ENCODE assay signal across 33 cellular contexts in the genomic region with DNA sequence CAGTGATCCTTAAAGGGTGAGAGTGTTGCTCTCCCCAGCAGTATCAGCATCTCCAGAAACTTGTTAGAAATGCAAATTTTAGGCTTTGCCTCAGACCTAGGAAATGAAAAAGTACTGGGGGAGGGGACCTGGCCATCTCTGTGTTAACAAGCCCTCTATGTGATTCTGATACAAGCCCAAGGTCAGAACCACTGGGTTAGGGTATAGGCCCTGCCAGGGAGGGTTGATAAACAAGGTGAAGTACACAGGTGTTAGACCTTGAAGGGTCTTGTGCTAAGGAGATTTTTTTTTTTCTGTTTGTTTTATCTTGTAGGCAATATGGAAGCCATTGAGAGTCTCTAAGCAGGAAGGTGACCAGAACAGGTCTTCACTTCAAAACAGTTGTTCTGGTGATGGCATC.
"Had no signal": no experiment of that assay in that cellular context is flagged by ENCODE, and none has a peak within 500 bp of the region (broad histone marks: within the 10 kb centered on the region; RNA-seq: fewer than 3 reads in every experiment).

No MANE protein-coding gene starts in this region.

- H3K4me3 Mint-ChIP-seq: activated CD4-positive, alpha-beta T cell treated with anti-CD3 and anti-CD28 coated beads, Interleukin-2, amount 10 ng/mL, durations not matched to agents 24 days and 14 days; activated CD8-positive, alpha-beta T cell treated with anti-CD3 and anti-CD28 coated beads for 36 hours; activated naive CD8-positive, alpha-beta T cell treated with anti-CD3 and anti-CD28 coated beads for 36 hours; activated T-cell treated with anti-CD3 and anti-CD28 coated beads, Interleukin-2, amount 50 U/mL, for 72 hours; activated T-helper 17 cell treated with anti-CD3 and anti-CD28 coated beads, Interleukin-2, amount 50 U/mL, for 72 hours; central memory CD8-positive, alpha-beta T cell; T-helper 1 cell treated with Interleukin-12 subunit alpha and Interleukin-12 subunit beta and Interleukin-4 antibody, amounts not matched to agents 30 μg/mL and 1 μg/mL, for 36 hours; T-helper 2 cell treated with Interferon-gamma antibody and Interleukin-4, amounts not matched to agents 5 μg/mL and 100 μg/mL, for 36 hours had no signal

- ATAC-seq: activated CD8-positive, alpha-beta T cell treated with anti-CD3 and anti-CD28 coated beads for 36 hours; activated T-cell treated with anti-CD3 and anti-CD28 coated beads, Interleukin-2, amount 50 U/mL, for 72 hours; activated T-helper 17 cell treated with anti-CD3 and anti-CD28 coated beads, Interleukin-2, amount 50 U/mL, for 72 hours had no signal

- H3K27me3 Mint-ChIP-seq: activated CD4-positive, alpha-beta T cell treated with anti-CD3 and anti-CD28 coated beads, Interleukin-2, amount 10 ng/mL, durations not matched to agents 24 days and 14 days; activated naive CD8-positive, alpha-beta T cell treated with anti-CD3 and anti-CD28 coated beads for 36 hours; activated T-helper 17 cell treated with anti-CD3 and anti-CD28 coated beads, Interleukin-2, amount 50 U/mL, for 72 hours had no signal

- H3K9me3 Mint-ChIP-seq: activated T-cell treated with anti-CD3 and anti-CD28 coated beads, Interleukin-2, amount 50 U/mL, for 72 hours; activated T-helper 17 cell treated with anti-CD3 and anti-CD28 coated beads, Interleukin-2, amount 50 U/mL, for 72 hours; central memory CD8-positive, alpha-beta T cell had no signal

- H3K27ac Mint-ChIP-seq: activated CD4-positive, alpha-beta T cell treated with anti-CD3 and anti-CD28 coated beads, Interleukin-2, amount 10 ng/mL, durations not matched to agents 24 days and 14 days; activated CD8-positive, alpha-beta T cell treated with anti-CD3 and anti-CD28 coated beads for 36 hours; activated naive CD8-positive, alpha-beta T cell treated with anti-CD3 and anti-CD28 coated beads for 36 hours; activated T-cell treated with anti-CD3 and anti-CD28 coated beads, Interleukin-2, amount 50 U/mL, for 72 hours; activated T-helper 17 cell treated with anti-CD3 and anti-CD28 coated beads, Interleukin-2, amount 50 U/mL, for 72 hours; T-helper 1 cell treated with Interleukin-12 subunit alpha and Interleukin-12 subunit beta and Interleukin-4 antibody, amounts not matched to agents 30 μg/mL and 1 μg/mL, for 36 hours; T-helper 2 cell treated with Interferon-gamma antibody and Interleukin-4, amounts not matched to agents 5 μg/mL and 100 μg/mL, for 36 hours had no signal

- DNase-seq: activated CD4-positive, alpha-beta T cell treated with anti-CD3 and anti-CD28 coated beads, Interleukin-2, amount 10 ng/mL, durations not matched to agents 24 days and 14 days; activated CD4-positive, alpha-beta T cell treated with anti-CD3 and anti-CD28 coated beads, Interleukin-2, amount 50 U/mL, for 4 hours; activated CD8-positive, alpha-beta T cell treated with anti-CD3 and anti-CD28 coated beads for 36 hours; activated effector memory CD4-positive, alpha-beta T cell treated with anti-CD3 and anti-CD28 coated beads, Interleukin-2, amount 50 U/mL, for 16 hours; activated naive CD4-positive, alpha-beta T cell; activated naive CD4-positive, alpha-beta T cell treated with anti-CD3 and anti-CD28 coated beads, Interleukin-2, amount 50 U/mL, for 16 hours; activated naive CD8-positive, alpha-beta T cell treated with anti-CD3 and anti-CD28 coated beads for 36 hours; activated T-cell treated with anti-CD3 and anti-CD28 coated beads, Interleukin-2, amount 50 U/mL, for 1 hour; activated T-cell treated with anti-CD3 and anti-CD28 coated beads, Interleukin-2, amount 50 U/mL, for 72 hours; amniotic stem cell; aorta; Kasumi-1; KG1; MG63; MV-4-11; NCI-H1092; NCI-H187; NCI-H2029 treated with DMSO at 0.1 percent for 48 hours; NCI-H2107; NCI-H2171; NCI-H510A; NCI-H526; NCI-H748 treated with DMSO at 0.1 percent for 48 hours; OCI-M1; SHP77; SK-N-SH had no signal

- H3K9me3 ChIP-seq: MG63, SJSA1, SK-N-SH had no signal

- H3K4me2 ChIP-seq: SK-N-SH had no signal

- H3K4me1 Mint-ChIP-seq: activated naive CD8-positive, alpha-beta T cell treated with anti-CD3 and anti-CD28 coated beads for 36 hours; activated T-helper 17 cell treated with anti-CD3 and anti-CD28 coated beads, Interleukin-2, amount 50 U/mL, for 72 hours; central memory CD8-positive, alpha-beta T cell had no signal

- H3K27me3 ChIP-seq: cardiac muscle cell, MG63, SJSA1 had no signal

- H3K9ac ChIP-seq: SK-N-SH had no signal

- H3K4me3 ChIP-seq: cardiac muscle cell, MG63, SJSA1 had no signal

- H3K36me3 Mint-ChIP-seq: activated naive CD8-positive, alpha-beta T cell treated with anti-CD3 and anti-CD28 coated beads for 36 hours had no signal

- H3K9me2 ChIP-seq: SK-N-SH had no signal

- FAIRE-seq: TTC549 had no signal

- H3K36me3 ChIP-seq: cardiac muscle cell, MG63, SJSA1 had no signal

- H3K27ac ChIP-seq: cardiac muscle cell had no signal
